Comparison of ENCODE assay signal across 10 cellular contexts in the genomic region with DNA sequence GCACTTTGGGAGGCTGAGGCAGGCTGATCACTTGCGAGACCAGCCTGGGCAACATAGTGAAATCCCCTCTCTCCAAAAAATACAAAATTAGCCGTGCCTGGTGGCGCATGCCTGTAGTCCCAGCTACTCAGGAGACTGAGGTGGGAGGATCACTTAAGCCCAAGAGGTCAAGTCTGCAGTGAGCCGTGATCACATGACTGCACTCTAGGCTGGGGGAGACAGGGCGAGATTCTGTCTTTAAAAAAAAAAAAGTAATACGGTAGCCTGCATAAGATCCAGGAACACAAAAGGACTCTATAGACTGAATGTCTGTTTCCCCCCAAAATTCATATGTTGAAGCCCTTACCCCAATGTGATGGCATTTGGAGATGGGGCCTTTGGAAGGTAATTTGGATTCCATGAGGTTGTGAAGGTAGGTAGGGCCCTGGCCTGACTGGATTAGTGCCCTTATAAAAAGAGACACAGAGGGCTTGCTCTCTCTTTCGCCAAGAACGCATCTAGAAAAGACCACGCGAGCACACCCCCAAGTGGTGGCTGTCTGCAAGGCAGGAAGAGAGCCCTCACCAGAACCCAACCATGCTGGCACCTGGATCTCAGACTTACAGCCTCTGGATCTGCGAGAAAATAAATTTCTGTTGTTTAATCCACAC. TPM values are rescaled to one million over a fixed set of nuclear protein-coding genes. Genes with fewer than 3 reads are reported as not detected.
DNase-seq lines count a peak whose midpoint lies in the region; ATAC-seq and TF ChIP-seq lines count a peak whose summit lies in the region.
"Had no signal": no experiment of that assay in that cellular context is flagged by ENCODE, and none has a peak within 500 bp of the region (broad histone marks: within the 10 kb centered on the region; RNA-seq: fewer than 3 reads in every experiment).

No MANE protein-coding gene starts in this region.

- no peak overlapping the region for H3K4me3 Mint-ChIP-seq in glutamatergic neuron (ENCODE audit: unreplicated experiment)
- H3K4me3 Mint-ChIP-seq in CD8-positive, alpha-beta T cell, result no peak overlapping the region

- H3K9ac ChIP-seq in mesenchymal stem cell (ENCODE audit: low read length), result no peak overlapping the region

- H3K18ac ChIP-seq in mesenchymal stem cell (ENCODE audit: low read depth in 1 of 2, low read length in 2 of 2), result peak overlapping the region in 1 of 2 experiments; percentile 19

- no peak overlapping the region for H3K23ac ChIP-seq in mesenchymal stem cell (ENCODE audit: low read length in 2 of 2)

- no peak overlapping the region for H2BK120ac ChIP-seq in mesenchymal stem cell (ENCODE audit: low read depth, low read length)

- H3K27ac ChIP-seq in CD8-positive, alpha-beta T cell (ENCODE audit: low read depth, low read length), result no peak overlapping the region
- no peak overlapping the region for H3K27ac ChIP-seq in mesenchymal stem cell (ENCODE audit: low read length, poor library complexity, severe bottlenecking)
- H3K27ac ChIP-seq: prostate gland had no signal

- peaks cover 30% of the 10 kb centered on the region for H3K79me1 ChIP-seq in mesenchymal stem cell (replicated peaks; ENCODE audit: low read length, poor library complexity, severe bottlenecking)

- H2AFZ ChIP-seq in mesenchymal stem cell (ENCODE audit: low read depth, low read length), result no peak overlapping the region

- DNase-seq in GM06990 (ENCODE audit: extremely low read depth, insufficient read length) (no peak), RPMI8226 (peak; percentile 18), glutamatergic neuron (peak; percentile 57), mesenchymal stem cell (no peak)
- DNase-seq in CD8-positive, alpha-beta T cell, result no peak
- DNase-seq: hippocampal formation, NCI-H1694 had no signal

- H3K27me3 Mint-ChIP-seq in glutamatergic neuron (ENCODE audit: unreplicated experiment), result peaks cover 1% of the 10 kb centered on the region
- H3K27me3 Mint-ChIP-seq in CD8-positive, alpha-beta T cell (ENCODE audit: low read depth), result peaks cover 3% of the 10 kb centered on the region

- no peaks in the 10 kb centered on the region for H3K36me3 Mint-ChIP-seq in glutamatergic neuron (ENCODE audit: unreplicated experiment)
- H3K36me3 Mint-ChIP-seq in CD8-positive, alpha-beta T cell, result no peaks in the 10 kb centered on the region

- H3K27ac Mint-ChIP-seq in glutamatergic neuron (ENCODE audit: unreplicated experiment), result no peak overlapping the region
- no peak overlapping the region for H3K27ac Mint-ChIP-seq in CD8-positive, alpha-beta T cell

- no peak overlapping the region for H3K14ac ChIP-seq in mesenchymal stem cell (ENCODE audit: low read length in 2 of 2)

- H2AK5ac ChIP-seq in mesenchymal stem cell (ENCODE audit: low read length, severe bottlenecking), result no peak overlapping the region

- no peak overlapping the region for H4K8ac ChIP-seq in mesenchymal stem cell (ENCODE audit: low read length)

- no peak overlapping the region for H3K4ac ChIP-seq in mesenchymal stem cell (ENCODE audit: low read depth in 1 of 2, low read length in 2 of 2)

- H3K27me3 ChIP-seq in GM06990 (replicated peaks; ENCODE audit: control insufficient read depth, insufficient read depth, low read length) (no peaks in the 10 kb centered on the region), mesenchymal stem cell (ENCODE audit: control insufficient read depth in 1 of 2, insufficient read depth in 1 of 2, low read length in 2 of 2) (no peaks in the 10 kb centered on the region)
- H3K27me3 ChIP-seq in CD8-positive, alpha-beta T cell (ENCODE audit: insufficient read depth, low read length), result no peaks in the 10 kb centered on the region

- no peaks in the 10 kb centered on the region for H3K9me3 Mint-ChIP-seq in glutamatergic neuron (ENCODE audit: unreplicated experiment)
- H3K9me3 Mint-ChIP-seq in CD8-positive, alpha-beta T cell, result no peaks in the 10 kb centered on the region

- H3K36me3 ChIP-seq in GM06990 (ENCODE audit: control insufficient read depth, insufficient read depth, low read length) (no peaks in the 10 kb centered on the region), mesenchymal stem cell (ENCODE audit: control insufficient read depth in 1 of 2, insufficient read depth in 2 of 2, low read depth in 1 of 2, low read length in 2 of 2) (no peaks in the 10 kb centered on the region)
- H3K36me3 ChIP-seq in CD8-positive, alpha-beta T cell (ENCODE audit: insufficient read depth, low read length), result no peaks in the 10 kb centered on the region
- H3K36me3 ChIP-seq: prostate gland had no signal

- no peak overlapping the region for H2BK15ac ChIP-seq in mesenchymal stem cell (ENCODE audit: low read depth, poor library complexity, severe bottlenecking)

- POLR2A ChIA-PET in CD8-positive, alpha-beta T cell (lab: Charles Lee), result no interaction called here

- WGBS in mesenchymal stem cell, result 86% methylated on average over 10 of the region's 11 CpGs

- H3K4me3 ChIP-seq in GM06990 (replicated peaks; ENCODE audit: low read depth, low read length) (no peak overlapping the region), mesenchymal stem cell (ENCODE audit: insufficient read depth in 1 of 2, low read depth in 1 of 2, low read length in 2 of 2) (no peak overlapping the region)
- H3K4me3 ChIP-seq in CD8-positive, alpha-beta T cell (ENCODE audit: low read depth, low read length), result no peak overlapping the region
- H3K4me3 ChIP-seq: prostate gland had no signal

- peak; percentile 74 for TF ChIP-seq CTCF in GM06990 (IDR thresholded peaks at IDR 0.05; ENCODE audit: insufficient read depth, low read length, poor library complexity, severe bottlenecking)
- peak; percentile 43 for TF ChIP-seq CTCF in glutamatergic neuron (IDR thresholded peaks at IDR 0.05; ENCODE audit: partially characterized antibody, unreplicated experiment)
- no peak for TF ChIP-seq CTCF in CD8-positive, alpha-beta T cell (IDR thresholded peaks at IDR 0.05)

- H3K9me3 ChIP-seq in CD8-positive, alpha-beta T cell (ENCODE audit: low read length), result no peaks in the 10 kb centered on the region
- no peaks in the 10 kb centered on the region for H3K9me3 ChIP-seq in mesenchymal stem cell (ENCODE audit: control insufficient read depth, low read length)
- H3K9me3 ChIP-seq: prostate gland had no signal

- CTCF ChIA-PET in CD8-positive, alpha-beta T cell (lab: Charles Lee), result interaction anchor here (0.6 kb wide), 2 partner anchors 25 to 1889 kb away, joined by 3 read pairs; no protein-coding TSS in a partner anchor

- no peaks in the 10 kb centered on the region for H3K4me1 ChIP-seq in CD8-positive, alpha-beta T cell (ENCODE audit: insufficient read depth, low read length)
- H3K4me1 ChIP-seq in mesenchymal stem cell (ENCODE audit: control insufficient read depth, insufficient read depth, low read depth, low read length), result peaks cover 4% of the 10 kb centered on the region
- H3K4me1 ChIP-seq: prostate gland had no signal

- H3K4me2 ChIP-seq in mesenchymal stem cell (ENCODE audit: low read length, poor library complexity, severe bottlenecking), result no peak overlapping the region

- ATAC-seq in GM21529 (IDR thresholded peaks at IDR 0.05; ENCODE audit: unreplicated experiment) (peak; percentile 36), GM21526 (IDR thresholded peaks at IDR 0.05; ENCODE audit: low FRiP score, unreplicated experiment) (no peak)
- no peak for ATAC-seq in CD8-positive, alpha-beta T cell

- no peak overlapping the region for H2BK12ac ChIP-seq in mesenchymal stem cell (ENCODE audit: low read length in 2 of 2)

- no peak overlapping the region for H4K91ac ChIP-seq in mesenchymal stem cell (ENCODE audit: low read length)

- intact Hi-C loops in CD8-positive, alpha-beta T cell (cut with DNase I, micrococcal nuclease), result no loop called here

- H3K4me1 Mint-ChIP-seq in glutamatergic neuron (ENCODE audit: low read depth, unreplicated experiment), result peaks cover 19% of the 10 kb centered on the region
- no peaks in the 10 kb centered on the region for H3K4me1 Mint-ChIP-seq in CD8-positive, alpha-beta T cell (ENCODE audit: low read depth)

- H2BK5ac ChIP-seq in mesenchymal stem cell (ENCODE audit: low read depth, low read length, poor library complexity, severe bottlenecking), result no peak overlapping the region

RNA-seq across cellular contexts. Expression of a gene that starts 17.0 kb away (rescaled TPM):
- 72.5 TPM for total RNA-seq in glutamatergic neuron (ENCODE audit: unreplicated experiment)
- total RNA-seq in CD8-positive, alpha-beta T cell, result 1 to 10 TPM in 1 of 2 experiments, under 1 TPM in 1; 0.54 to 1.1 TPM
- polyA plus RNA-seq in mesenchymal stem cell (2013, experiment 1 of 2), result 17.4 TPM
- 19.2 TPM for polyA plus RNA-seq in mesenchymal stem cell (2013, experiment 2 of 2)

Comparison
In these comparisons a context has a peak if more than half of its experiments do, and no peak if none do; other contexts are left out.
1. DNase-seq: peak in RPMI8226 (single experiment) and glutamatergic neuron (single experiment); none in GM06990 (single experiment), CD8-positive, alpha-beta T cell (0 of 7) and mesenchymal stem cell (single experiment).
2. RNA of a gene that starts 17.0 kb away (total RNA-seq): 72.5 TPM in glutamatergic neuron (single experiment); 0.54 to 1.1 TPM in CD8-positive, alpha-beta T cell; every median in the first group is over 10 times any median in the second.